In the genomic region with DNA sequence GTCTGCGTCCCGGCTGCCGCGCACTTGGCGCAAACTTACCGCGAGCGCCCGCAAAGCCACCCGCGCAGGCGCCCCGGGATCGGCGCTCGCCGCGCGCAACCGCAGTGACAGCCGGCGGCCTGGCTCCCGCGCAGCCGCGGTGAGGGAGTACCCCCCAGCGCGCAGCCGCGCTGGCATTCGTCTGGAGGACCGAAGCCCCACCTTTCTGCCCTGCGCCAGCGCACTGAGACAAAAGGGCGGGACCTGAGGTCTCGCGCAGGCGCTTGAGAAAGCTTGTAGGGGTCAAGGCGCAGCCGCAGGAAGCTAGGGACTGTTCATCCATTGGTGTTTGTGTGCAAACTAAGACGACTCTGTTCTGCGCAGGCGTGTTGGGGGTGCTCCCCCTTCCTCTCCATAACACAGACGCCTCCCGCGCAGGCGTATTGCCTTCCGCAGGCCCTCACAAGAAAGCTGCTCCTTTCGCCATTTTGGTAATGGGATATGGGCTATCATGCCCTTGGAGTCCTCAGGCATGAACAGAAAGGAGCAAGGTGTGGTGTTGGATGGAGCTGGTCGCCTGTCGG, we compare ENCODE assay signal across 8 cellular contexts.
DNase-seq lines count a peak whose midpoint lies in the region; ATAC-seq lines count a peak whose summit lies in the region.

A gene (minus strand): TSS at position 91 of the 563 bp plus-strand sequence. CDS start 558 bp downstream, outside the sequence.

- DNase-seq in AG08396 (ENCODE audit: low spot score) (peak; percentile 99), NCI-H446 treated with DMSO at 0.1 percent for 48 hours (lab: John Stamatoyannopoulos, UW) (peak; percentile 100), cerebellar cortex (ENCODE audit: low spot score) (peak; percentile 100), islet precursor cell (peak; percentile 100)
- peak; percentile 96 to 99 (median 99) for DNase-seq in stimulated activated CD4-positive, alpha-beta T cell treated with anti-CD3 and anti-CD28 coated beads, Interleukin-12 subunit alpha, Interleukin-12 subunit beta, amount 100 ng/mL, for 48 hours (ENCODE audit: low read depth in 2 of 3, low spot score in 1 of 3)

- ATAC-seq in GM19035 (IDR thresholded peaks at IDR 0.05; ENCODE audit: unreplicated experiment): peak; percentile 64
- ATAC-seq in HG03354 (IDR thresholded peaks at IDR 0.05; ENCODE audit: poor library complexity, severe bottlenecking, unreplicated experiment): peak; percentile 52
- ATAC-seq in activated CD4-positive, CD25-positive, alpha-beta regulatory T cell treated with anti-CD3 and anti-CD28 coated beads, Interleukin-2, amount 50 U/mL, for 24 hours: peak; percentile 67 to 70

Comparison
In these comparisons a context has a peak if more than half of its experiments do, and no peak if none do; other contexts are left out.
1. Peak in every context shown above with its lines: DNase-seq and ATAC-seq.